Comparison of ENCODE assay signal across 17 cellular contexts in the genomic region with DNA sequence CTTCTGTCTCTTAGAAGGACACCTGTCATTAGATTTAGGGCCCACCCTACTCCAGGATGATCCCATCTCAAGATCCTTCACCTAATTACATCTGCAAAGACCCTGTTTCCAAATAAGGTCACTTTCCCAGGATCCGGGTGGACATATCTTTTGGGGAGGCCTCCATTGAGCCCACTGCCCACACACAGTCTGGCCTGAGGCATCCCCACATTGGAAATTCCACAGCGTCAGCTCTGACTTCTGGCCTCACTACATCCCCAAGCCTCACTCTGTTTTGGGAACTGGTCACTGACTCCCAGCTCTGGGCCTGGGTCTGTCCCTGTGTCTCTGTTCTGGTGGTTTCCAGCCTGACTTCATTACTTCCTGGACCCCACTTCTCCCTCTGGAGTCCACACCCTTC.
"Had no signal": no experiment of that assay in that cellular context is flagged by ENCODE, and none has a peak within 500 bp of the region (broad histone marks: within the 10 kb centered on the region; RNA-seq: fewer than 3 reads in every experiment).

No MANE protein-coding gene starts in this region.

- DNase-seq: dermis blood vessel endothelial cell; effector memory CD4-positive, alpha-beta T cell; erythroblast; foreskin fibroblast; gastrocnemius medialis; heart left ventricle; kidney; left lung; mammary epithelial cell; mesendoderm; stimulated activated CD4-positive, alpha-beta T cell treated with anti-CD3 and anti-CD28 coated beads, Interleukin-15, amount 100 ng/mL, for 24 hours; stimulated activated CD4-positive, alpha-beta T cell treated with anti-CD3 and anti-CD28 coated beads, Interleukin-2, amount 100 ng/mL, for 48 hours; stimulated activated naive B cell treated with anti-CD40 and anti-IgM and Interleukin-4, amounts not matched to agents 10 μg/mL and 1 μg/mL and 100 μg/mL, for 72 hours; stomach; thyroid gland; trophoblast cell had no signal

- H3K4me1 Mint-ChIP-seq: naive thymus-derived CD8-positive, alpha-beta T cell; stimulated activated naive B cell treated with anti-CD40 and anti-IgM and Interleukin-4, amounts not matched to agents 10 μg/mL and 1 μg/mL and 100 μg/mL, for 72 hours had no signal

- H3K27ac Mint-ChIP-seq: naive thymus-derived CD8-positive, alpha-beta T cell; stimulated activated naive B cell treated with anti-CD40 and anti-IgM and Interleukin-4, amounts not matched to agents 10 μg/mL and 1 μg/mL and 100 μg/mL, for 72 hours had no signal

- H3K27me3 Mint-ChIP-seq: stimulated activated naive B cell treated with anti-CD40 and anti-IgM and Interleukin-4, amounts not matched to agents 10 μg/mL and 1 μg/mL and 100 μg/mL, for 72 hours had no signal

- H3K36me3 Mint-ChIP-seq: naive thymus-derived CD8-positive, alpha-beta T cell; stimulated activated naive B cell treated with anti-CD40 and anti-IgM and Interleukin-4, amounts not matched to agents 10 μg/mL and 1 μg/mL and 100 μg/mL, for 72 hours had no signal

- H3K4me3 Mint-ChIP-seq: naive thymus-derived CD8-positive, alpha-beta T cell; stimulated activated naive B cell treated with anti-CD40 and anti-IgM and Interleukin-4, amounts not matched to agents 10 μg/mL and 1 μg/mL and 100 μg/mL, for 72 hours had no signal

- ATAC-seq: gastrocnemius medialis; heart left ventricle; left lung; naive thymus-derived CD8-positive, alpha-beta T cell; stimulated activated naive B cell treated with anti-CD40 and anti-IgM and Interleukin-4, amounts not matched to agents 10 μg/mL and 1 μg/mL and 100 μg/mL, for 72 hours had no signal
